8 cellular contexts compared by ENCODE assay signal in the genomic region with DNA sequence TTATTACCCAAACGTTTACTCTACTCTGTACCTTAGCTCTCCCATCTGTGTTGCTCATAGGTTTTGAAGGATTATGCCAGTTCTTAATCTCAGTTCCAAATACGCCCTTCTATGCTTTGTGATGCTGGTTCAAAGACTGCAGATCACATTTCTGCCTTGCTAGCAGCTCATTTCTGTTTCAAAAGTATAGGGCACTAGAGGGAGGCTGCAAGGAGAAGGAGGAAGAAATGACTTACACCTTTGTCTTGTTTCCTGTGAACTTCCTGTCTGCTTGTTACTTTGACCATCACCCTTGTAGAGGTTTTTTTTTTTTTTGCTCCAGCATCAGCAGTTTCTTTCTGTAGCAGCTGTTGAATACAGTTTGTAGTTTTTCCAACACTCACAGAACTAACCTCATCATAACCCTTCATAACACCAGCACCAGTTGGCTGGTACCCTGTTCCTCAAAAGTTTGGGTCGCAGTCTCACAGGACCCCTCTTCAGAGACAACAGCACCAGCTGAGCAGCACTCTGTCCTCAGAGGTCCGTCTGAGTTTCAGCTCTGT. TPM values are rescaled to one million over a fixed set of nuclear protein-coding genes. Genes with fewer than 3 reads are reported as not detected.
DNase-seq lines count a peak whose midpoint lies in the region; ATAC-seq lines count a peak whose summit lies in the region.

No MANE protein-coding gene starts in this region.

- 0 out of 2 replicates have a peak overlapping the region, but pooled peaks have one; percentile 25 for H3K27ac ChIP-seq in SK-N-MC

- ATAC-seq in HG02885 (IDR thresholded peaks at IDR 0.05; ENCODE audit: poor library complexity, unreplicated experiment), result peak; percentile 94
- peak; percentile 69 to 86 for ATAC-seq in naive B cell (ENCODE audit: low read depth in 2 of 2)

- peak overlapping the region; percentile 79 for H3K4me3 Mint-ChIP-seq in activated CD4-positive, alpha-beta T cell treated with anti-CD3 and anti-CD28 coated beads, Interleukin-2, amount 10 ng/mL, durations not matched to agents 24 days and 14 days
- peak overlapping the region in 6 of 8 donors; percentile 56 to 71 (median 62) for H3K4me3 Mint-ChIP-seq in naive B cell

- peak overlapping the region; percentile 40 for H3K4me3 ChIP-seq in SK-N-MC

- H3K27me3 Mint-ChIP-seq in activated CD4-positive, alpha-beta T cell treated with anti-CD3 and anti-CD28 coated beads, Interleukin-2, amount 10 ng/mL, durations not matched to agents 24 days and 14 days, result no peaks in the 10 kb centered on the region
- H3K27me3 Mint-ChIP-seq in naive B cell, result no peaks in the 10 kb centered on the region

- H3K36me3 ChIP-seq in SK-N-MC (ENCODE audit: insufficient read depth, low read length), result no peaks in the 10 kb centered on the region

- intact Hi-C loops in activated CD4-positive, alpha-beta T cell treated with anti-CD3 and anti-CD28 coated beads, Interleukin-2, amount 10 ng/mL, durations not matched to agents 24 days and 14 days (cut with micrococcal nuclease), result loop anchor here (1.0 to 2.0 kb wide), 2 partner anchors 15 to 95 kb away; no protein-coding TSS in a partner anchor

- no peak overlapping the region for H3K9ac ChIP-seq in SK-N-MC (ENCODE audit: insufficient read length)

- peak; percentile 77 for DNase-seq in activated CD4-positive, alpha-beta T cell treated with anti-CD3 and anti-CD28 coated beads, Interleukin-2, amount 10 ng/mL, durations not matched to agents 24 days and 14 days
- no peak for DNase-seq in activated CD4-positive, alpha-beta T cell treated with anti-CD3 and anti-CD28 coated beads, Interleukin-2, amount 50 U/mL, for 48 hours
- DNase-seq in SK-N-MC (ENCODE audit: low read depth, low spot score) (no peak), naive B cell (peak; percentile 48), NCI-H748 treated with DMSO at 0.1 percent for 48 hours (lab: John Stamatoyannopoulos, UW) (no peak), COR-L47 (lab: John Stamatoyannopoulos, UW) (no peak), Ammon's horn (ENCODE audit: low spot score) (no peak)

- peaks cover 49% of the 10 kb centered on the region for H3K4me1 Mint-ChIP-seq in activated CD4-positive, alpha-beta T cell treated with anti-CD3 and anti-CD28 coated beads, Interleukin-2, amount 10 ng/mL, durations not matched to agents 24 days and 14 days
- H3K4me1 Mint-ChIP-seq in naive B cell, result peaks cover 28 to 60% (median 54%) of the 10 kb centered on the region in 3 donors

- H3K9me3 ChIP-seq in SK-N-MC (ENCODE audit: low read depth, low read length), result no peaks in the 10 kb centered on the region

- H3K9me3 Mint-ChIP-seq in activated CD4-positive, alpha-beta T cell treated with anti-CD3 and anti-CD28 coated beads, Interleukin-2, amount 10 ng/mL, durations not matched to agents 24 days and 14 days, result no peaks in the 10 kb centered on the region
- H3K9me3 Mint-ChIP-seq in naive B cell, result no peaks in the 10 kb centered on the region

- peak overlapping the region; percentile 78 for H3K27ac Mint-ChIP-seq in activated CD4-positive, alpha-beta T cell treated with anti-CD3 and anti-CD28 coated beads, Interleukin-2, amount 10 ng/mL, durations not matched to agents 24 days and 14 days
- H3K27ac Mint-ChIP-seq in naive B cell, result peak overlapping the region; percentile 55 to 93 (median 77)

- H3K36me3 Mint-ChIP-seq in activated CD4-positive, alpha-beta T cell treated with anti-CD3 and anti-CD28 coated beads, Interleukin-2, amount 10 ng/mL, durations not matched to agents 24 days and 14 days (ENCODE audit: low read depth), result peaks cover 4% of the 10 kb centered on the region
- no peaks in the 10 kb centered on the region for H3K36me3 Mint-ChIP-seq in naive B cell

RNA-seq across cellular contexts. Expression of a gene that starts 16.5 kb away (rescaled TPM):
- total RNA-seq in activated CD4-positive, alpha-beta T cell treated with anti-CD3 and anti-CD28 coated beads, Interleukin-2, amount 10 ng/mL, durations not matched to agents 24 days and 14 days, result 22.9 and 27.1 TPM in 2 replicates
- polyA plus RNA-seq in naive B cell (ENCODE audit: low read depth in 6 of 6), result 1 to 10 TPM; 2.3 to 6.8 (median 4.2) TPM

Comparison
In these comparisons a context has a peak if more than half of its experiments do, and no peak if none do; other contexts are left out.
1. DNase-seq: peak in activated CD4-positive, alpha-beta T cell treated with anti-CD3 and anti-CD28 coated beads, Interleukin-2, amount 10 ng/mL, durations not matched to agents 24 days and 14 days (single experiment) and naive B cell (single experiment); none in activated CD4-positive, alpha-beta T cell treated with anti-CD3 and anti-CD28 coated beads, Interleukin-2, amount 50 U/mL, for 48 hours (0 of 2), SK-N-MC (single experiment), NCI-H748 treated with DMSO at 0.1 percent for 48 hours (single experiment), COR-L47 (single experiment) and Ammon's horn (single experiment).